12 cellular contexts compared by ENCODE assay signal in the genomic region with DNA sequence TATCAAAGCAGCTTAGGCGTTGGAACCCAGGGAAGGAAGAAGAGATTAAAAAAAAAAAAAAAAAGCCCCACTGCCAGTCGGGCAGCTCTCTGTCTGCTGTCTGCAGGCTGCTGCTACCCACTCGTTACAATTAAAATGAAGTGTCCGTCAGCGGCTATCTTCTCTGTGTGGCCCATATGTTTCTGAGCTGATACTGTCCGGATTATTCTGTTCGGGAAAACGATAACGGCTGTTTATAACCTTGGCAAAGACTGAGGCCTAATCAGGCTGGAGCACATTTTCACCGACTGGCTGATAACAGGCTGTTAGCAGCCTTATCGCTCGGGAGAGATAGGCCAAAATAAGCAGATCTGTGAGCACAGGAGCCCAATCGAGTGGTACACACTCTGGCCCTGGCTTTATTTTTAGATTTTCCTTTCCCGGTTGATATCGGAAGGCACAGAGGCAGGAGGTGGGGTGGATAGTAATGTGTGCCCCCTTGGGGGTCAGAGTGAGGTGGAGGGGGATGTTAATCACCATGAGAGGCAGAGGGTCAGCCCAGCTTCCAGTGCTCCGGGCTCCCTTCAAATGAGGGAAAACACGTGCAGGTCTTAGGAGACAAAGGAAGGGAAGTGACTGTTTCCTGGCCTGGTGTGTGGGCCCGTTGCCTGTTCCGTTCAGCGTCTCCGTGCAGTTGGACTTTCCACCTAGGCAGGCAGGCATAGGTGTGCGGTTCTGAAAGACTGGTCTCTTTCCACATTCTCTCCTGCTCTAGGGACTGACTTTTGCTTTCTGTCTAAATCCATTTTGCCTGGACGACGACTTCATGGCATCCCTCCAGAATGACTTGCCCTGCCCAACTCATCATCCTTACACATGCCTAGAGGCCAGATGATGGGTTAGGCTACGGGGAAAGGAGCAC.
DNase-seq lines count a peak whose midpoint lies in the region; ATAC-seq and TF ChIP-seq lines count a peak whose summit lies in the region.
"Had no signal": no experiment of that assay in that cellular context is flagged by ENCODE, and none has a peak within 500 bp of the region (broad histone marks: within the 10 kb centered on the region; RNA-seq: fewer than 3 reads in every experiment).

No MANE protein-coding gene starts in this region.

- ATAC-seq in HG03439 (IDR thresholded peaks at IDR 0.05; ENCODE audit: unreplicated experiment) (no peak), GM18858 (IDR thresholded peaks at IDR 0.05; ENCODE audit: unreplicated experiment) (no peak)

- H3K4me3 ChIP-seq in stomach: no peak overlapping the region

- no peak overlapping the region for H3K27ac Mint-ChIP-seq in chondrocyte (ENCODE audit: unreplicated experiment)
- H3K27ac Mint-ChIP-seq: IgD-negative memory B cell had no signal

- TF ChIP-seq CTCF in stomach (IDR thresholded peaks at IDR 0.05) (no peak), chondrocyte (IDR thresholded peaks at IDR 0.05) (no peak)

- H3K27me3 Mint-ChIP-seq in chondrocyte (ENCODE audit: low read depth): no peaks in the 10 kb centered on the region

- TF ChIP-seq POLR2A in stomach (IDR thresholded peaks at IDR 0.05): no peak

- peak; percentile 24 for DNase-seq in NCI-H2227 treated with DMSO at 0.1 percent for 48 hours (lab: John Stamatoyannopoulos, UW)
- peak; percentile 52 for DNase-seq in left kidney (ENCODE audit: low read depth, low spot score)
- DNase-seq in stomach: peak; percentile 67
- no peak for DNase-seq in MV-4-11 (lab: John Stamatoyannopoulos, UW)
- no peak for DNase-seq in chondrocyte (ENCODE audit: low spot score)
- DNase-seq: activated CD4-positive, CD25-positive, alpha-beta regulatory T cell treated with anti-CD3 and anti-CD28 coated beads, Interleukin-2, amount 50 U/mL, for 72 hours; amniotic stem cell; stimulated activated CD4-positive, alpha-beta T cell treated with anti-CD3 and anti-CD28 coated beads, Interleukin-12 subunit alpha, Interleukin-12 subunit beta, amount 100 ng/mL, for 4 hours had no signal

- H3K36me3 ChIP-seq in stomach: no peaks in the 10 kb centered on the region

- peak; percentile 9 for TF ChIP-seq EP300 in stomach (IDR thresholded peaks at IDR 0.05)

- no peaks in the 10 kb centered on the region for H3K9me3 ChIP-seq in stomach

- H3K4me1 Mint-ChIP-seq in chondrocyte (ENCODE audit: low read depth): peaks cover 28% of the 10 kb centered on the region

- intact Hi-C loops in stomach (cut with DNase I; ENCODE audit: low total_unique reads): no loop called here

- no peak overlapping the region for H3K4me3 Mint-ChIP-seq in chondrocyte (ENCODE audit: unreplicated experiment)
- H3K4me3 Mint-ChIP-seq: IgD-negative memory B cell had no signal

- no peaks in the 10 kb centered on the region for H3K27me3 ChIP-seq in stomach

- peaks cover 40 to 90% (median 63%) of the 10 kb centered on the region in 4 donors for H3K4me1 ChIP-seq in stomach

- 18 to 28% (median 28%) methylated on average over 24 to 25 of the region's 25 CpGs for WGBS in stomach, 5 donors

- no peaks in the 10 kb centered on the region for H3K9me3 Mint-ChIP-seq in chondrocyte (ENCODE audit: low read depth)

- peak overlapping the region; percentile 44 for H3K27ac ChIP-seq in cingulate gyrus (ENCODE audit: low read depth, low read length)
- H3K27ac ChIP-seq in stomach: peak overlapping the region; percentile 67 to 86 (median 82)

- no peaks in the 10 kb centered on the region for H3K36me3 Mint-ChIP-seq in chondrocyte (ENCODE audit: low read depth)
- H3K36me3 Mint-ChIP-seq: IgD-negative memory B cell had no signal

Comparison
In these comparisons a context has a peak if more than half of its experiments do, and no peak if none do; other contexts are left out.
1. DNase-seq: peak in NCI-H2227 treated with DMSO at 0.1 percent for 48 hours (single experiment), left kidney (single experiment) and stomach (single experiment); none in MV-4-11 (single experiment) and chondrocyte (single experiment).